9 cellular contexts compared by ENCODE assay signal in the genomic region with DNA sequence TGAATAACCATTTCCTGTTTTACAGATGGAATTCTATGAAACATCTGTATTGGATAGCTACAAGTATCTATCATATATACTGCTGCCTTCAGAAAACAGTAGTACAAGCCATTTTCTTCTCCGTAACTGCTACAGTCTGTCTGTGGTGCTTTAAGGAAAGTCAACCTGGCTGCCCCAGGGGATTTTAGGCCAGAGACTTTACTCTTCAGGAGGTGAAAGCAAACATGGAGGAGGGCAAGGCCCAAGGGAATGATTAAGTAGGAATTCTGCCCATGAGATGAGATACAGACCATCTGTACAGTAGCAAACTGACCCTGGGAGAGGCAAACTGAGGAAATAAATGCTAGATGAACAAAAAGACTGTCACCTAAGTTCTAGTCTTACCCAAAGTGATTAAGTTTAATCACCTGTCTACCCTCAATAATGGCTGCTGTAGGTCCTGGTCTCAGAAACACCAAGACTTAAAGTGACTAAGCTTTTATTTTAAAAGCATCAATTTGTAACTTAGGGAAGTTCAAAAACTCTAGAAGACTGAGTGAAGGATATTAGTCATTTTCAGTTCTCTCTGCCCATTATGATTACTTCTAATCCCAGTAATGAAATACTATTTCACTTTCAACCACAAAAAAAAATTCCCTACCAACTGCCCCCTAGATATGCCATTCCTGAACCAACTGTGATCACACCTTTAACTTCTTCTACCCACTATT. TPM values are rescaled to one million over a fixed set of nuclear protein-coding genes. Genes with fewer than 3 reads are reported as not detected.
A peak's percentile ranks its signal among the peaks of the same experiment; 100 is the strongest.
DNase-seq lines count a peak whose midpoint lies in the region; ATAC-seq, FAIRE-seq and TF ChIP-seq lines count a peak whose summit lies in the region.
"Had no signal": no experiment of that assay in that cellular context is flagged by ENCODE, and none has a peak within 500 bp of the region (broad histone marks: within the 10 kb centered on the region; RNA-seq: fewer than 3 reads in every experiment).

No MANE protein-coding gene starts in this region.

- TF ChIP-seq POLR2A in GM12878 (IDR thresholded peaks at IDR 0.05; ENCODE audit: low read depth, low read length) (no peak), lower leg skin (IDR thresholded peaks at IDR 0.05) (no peak)

- TF ChIP-seq CTCF in GM12878 (IDR thresholded peaks at IDR 0.05 in 2 of 3, conservative IDR thresholded peaks at IDR 0.05 in 1 of 3; ENCODE audit: control insufficient read depth in 2 of 3, extremely low read depth in 1 of 3, insufficient read depth in 1 of 3, low read depth in 3 of 3, low read length in 3 of 3) (no peak), lower leg skin (IDR thresholded peaks at IDR 0.05) (no peak)

- FAIRE-seq in GM12878 (lab: Jason Lieb, UNC), result peak; percentile 44

- no peaks in the 10 kb centered on the region; the same call in 1 of the 2 replicates for H4K20me1 ChIP-seq in GM12878 (ENCODE audit: control insufficient read depth, insufficient read depth)

- H3K36me3 Mint-ChIP-seq in CD4-positive, alpha-beta memory T cell, result peaks cover 8 to 9% of the 10 kb centered on the region in 2 donors

- SMC1A ChIA-PET in GM12878 (lab: Charles Lee; ENCODE audit: uncharacterized antibody, unreplicated experiment), result interaction anchor here (0.6 to 9.6 kb wide), 14 partner anchors 11 to 151 kb away, joined by 3 to 141 read pairs (median 6); a partner anchor contains a TSS

- in situ Hi-C loops in GM12878 (cut with MboI), result no loop called here

- BruUV-seq in GM12878 (replicated peaks; lab: Mats Ljungman, UMichigan), result TSS peak; percentile 32

- intact Hi-C loops in CD4-positive, alpha-beta memory T cell (cut with micrococcal nuclease), result no loop called here
- intact Hi-C loops in GM12878 (cut with micrococcal nuclease; ENCODE audit: unreplicated experiment), result loop anchor here (1.0 to 2.0 kb wide), 4 partner anchors 13 to 76 kb away; no protein-coding TSS in a partner anchor
- intact Hi-C loops in lower leg skin (cut with DNase I; ENCODE audit: low total_unique reads), result no loop called here

- H3K9ac ChIP-seq in GM12878 (ENCODE audit: control insufficient read depth, insufficient read depth, low read length), result peak overlapping the region; percentile 70

- H3K27ac ChIP-seq in CD4-positive, alpha-beta memory T cell (ENCODE audit: low read depth, low read length), result no peak overlapping the region
- H3K27ac ChIP-seq in GM12878 (ENCODE audit: control insufficient read depth, insufficient read depth), result peak overlapping the region; percentile 98
- H3K27ac ChIP-seq: HL-60 had no signal

- CTCF ChIA-PET in CD4-positive, alpha-beta memory T cell (lab: Charles Lee; ENCODE audit: partially characterized antibody), result no interaction called here
- CTCF ChIA-PET in GM12878 (lab: Yijun Ruan, JAX), result interaction anchor here (1.0 to 4.6 kb wide), 5 partner anchors 12 to 148 kb away, joined by 3 to 37 read pairs (median 11); a partner anchor contains a TSS

- peak overlapping the region; percentile 81 for H3K4me2 ChIP-seq in GM12878 (ENCODE audit: control insufficient read depth, insufficient read depth)

- H3K4me1 ChIP-seq in CD4-positive, alpha-beta memory T cell (ENCODE audit: insufficient read depth, low read length), result peaks cover 35% of the 10 kb centered on the region
- H3K4me1 ChIP-seq in GM12878 (ENCODE audit: control insufficient read depth, insufficient read depth, low read length), result peaks cover 32% of the 10 kb centered on the region

- H3K4me1 Mint-ChIP-seq in CD4-positive, alpha-beta memory T cell, result peaks cover 48 to 75% (median 58%) of the 10 kb centered on the region in 4 donors

- peaks cover 94% of the 10 kb centered on the region for H3K79me2 ChIP-seq in GM12878 (ENCODE audit: control insufficient read depth, insufficient read depth, low read length)

- peak overlapping the region in 3 of 8 donors; percentile 21 to 59 (median 33) for H3K4me3 Mint-ChIP-seq in CD4-positive, alpha-beta memory T cell

- H3K4me3 ChIP-seq in CD4-positive, alpha-beta memory T cell (ENCODE audit: low read length in 2 of 2), result no peak overlapping the region
- peak overlapping the region; percentile 64 for H3K4me3 ChIP-seq in GM12878
- H3K4me3 ChIP-seq in lower leg skin (ENCODE audit: low read depth, poor library complexity, severe bottlenecking), result no peak overlapping the region

- no peaks in the 10 kb centered on the region for H3K9me3 Mint-ChIP-seq in CD4-positive, alpha-beta memory T cell

- H3K27me3 ChIP-seq in CD4-positive, alpha-beta memory T cell (ENCODE audit: insufficient read depth, low read length), result no peaks in the 10 kb centered on the region
- no peaks in the 10 kb centered on the region for H3K27me3 ChIP-seq in GM12878 (replicated peaks in 1 of 2; ENCODE audit: control insufficient read depth in 2 of 2, insufficient read depth in 2 of 2, low read length in 1 of 2)

- TF ChIP-seq RAD21 in GM12878 (IDR thresholded peaks at IDR 0.05; ENCODE audit: insufficient read depth, low read depth, low read length), result no peak

- 0% methylated on average over 1 of the region's 1 CpG for WGBS in GM12878 (ENCODE audit: insufficient coverage, insufficient replicate concordance, low lambda C conversion rate, missing lambda C conversion rate)
- WGBS in lower leg skin, 2 donors, result 86 to 88% methylated on average over 1 of the region's 1 CpG

- H3K9me3 ChIP-seq in CD4-positive, alpha-beta memory T cell (ENCODE audit: control insufficient read depth in 1 of 2, low read length in 2 of 2), result no peaks in the 10 kb centered on the region
- no peaks in the 10 kb centered on the region; the same call in 1 of the 3 replicates for H3K9me3 ChIP-seq in GM12878 (replicated peaks; ENCODE audit: control insufficient read depth, insufficient read depth, low read length)

- RAD21 ChIA-PET in GM12878 (lab: Charles Lee; ENCODE audit: unreplicated experiment), result interaction anchor here (0.7 to 10.1 kb wide), 6 partner anchors 11 to 230 kb away, joined by 3 to 123 read pairs (median 14); a partner anchor contains a TSS

- ATAC-seq in GM19043 (IDR thresholded peaks at IDR 0.05; ENCODE audit: low read depth, unreplicated experiment), result peak; percentile 78
- ATAC-seq in HG03108 (IDR thresholded peaks at IDR 0.05; ENCODE audit: unreplicated experiment), result peak; percentile 67
- peak; percentile 83 for ATAC-seq in GM12878
- ATAC-seq in left lobe of liver, result no peak

- TF ChIP-seq EP300 in GM12878 (IDR thresholded peaks at IDR 0.05; ENCODE audit: borderline replicate concordance in 1 of 2, control insufficient read depth in 1 of 2, low read depth in 2 of 2, low read length in 2 of 2), result peak; percentile 94 to 97

- H3K36me3 ChIP-seq in CD4-positive, alpha-beta memory T cell (ENCODE audit: insufficient read depth, low read length), result no peaks in the 10 kb centered on the region
- peaks cover 0 to 9% of the 10 kb centered on the region in 2 experiments; a peak in 2 of 4 replicates for H3K36me3 ChIP-seq in GM12878 (ENCODE audit: control insufficient read depth in 2 of 2, insufficient read depth in 2 of 2, low read length in 1 of 2)

- POLR2A ChIA-PET in CD4-positive, alpha-beta memory T cell (lab: Charles Lee; ENCODE audit: partially characterized antibody), result interaction anchor here (1.5 kb wide), 1 partner anchor 8 kb away, joined by 5 read pairs; no protein-coding TSS in a partner anchor
- POLR2A ChIA-PET in GM12878 (lab: Charles Lee), result interaction anchor here (0.6 to 3.5 kb wide), 6 partner anchors 9 to 75 kb away, joined by 3 to 34 read pairs (median 4); no protein-coding TSS in a partner anchor

- H3K27ac Mint-ChIP-seq in CD4-positive, alpha-beta memory T cell, result peak overlapping the region in 5 of 7 donors; percentile 2 to 74 (median 38)

- no peak for DNase-seq in CD4-positive, alpha-beta memory T cell
- peak; percentile 61 for DNase-seq in GM12878 (ENCODE audit: low read depth, low spot score)
- DNase-seq in KG1 (lab: John Stamatoyannopoulos, UW), result no peak
- no peak for DNase-seq in left lobe of liver (ENCODE audit: low spot score)
- DNase-seq in lower leg skin (ENCODE audit: low spot score in 2 of 2), result no peak
- no peak for DNase-seq in NCI-H774 (lab: John Stamatoyannopoulos, UW)

- H3K27me3 Mint-ChIP-seq in CD4-positive, alpha-beta memory T cell, result no peaks in the 10 kb centered on the region

- H2AFZ ChIP-seq in GM12878 (ENCODE audit: control insufficient read depth, low read depth, low read length), result no peak overlapping the region

RNA-seq across cellular contexts. Expression of a gene that starts 14.8 kb away (rescaled TPM):
- total RNA-seq in CD4-positive, alpha-beta memory T cell, result 100 to 1,000 TPM; 107 to 108 TPM
- polyA plus RNA-seq in CD4-positive, alpha-beta memory T cell, result 10 to 100 TPM in 1 of 2 donors, 1 to 10 TPM in 1; 4.2 to 26.7 TPM
- total RNA-seq in GM12878 (2013; cell fraction: nucleolus; rRNA removed), result 77.2 and 78.5 TPM in 2 replicates
- total RNA-seq in GM12878 (2014; rRNA removed) (57.0 and 61.0 TPM in 2 replicates), GM12878 (2014; rRNA removed; fragmentation: Illumina TruSeq; extraction: Trizol) (63.4 and 65.2 TPM in 2 replicates), GM12878 (2021) (170 and 190 TPM in 2 replicates), left lobe of liver (29.1 TPM), lower leg skin (10 to 100 TPM; 54.2 to 63.5 (median 59.5) TPM)
- polyA plus RNA-seq in GM12878 (2011; ENCODE audit: low read depth), result 30.4 TPM
- polyA plus RNA-seq in GM12878 (2011; rRNA removed) (276 and 424 TPM in 2 replicates), GM12878 (2014; fragmentation: Illumina TruSeq; extraction: Trizol) (86.0 and 97.2 TPM in 2 replicates), GM12878 (2014; fragmentation: Nextera tagmentation; extraction: Ambion mirVana) (10 to 100 TPM; 27.0 to 53.5 TPM), GM12878 (2014; rRNA removed) (58.9 and 59.4 TPM in 2 replicates), GM12878 (2016; fragmentation: Nextera tagmentation; extraction: Ambion mirVana) (10 to 100 TPM; 24.1 to 31.3 TPM)
- polyA plus RNA-seq in GM12878 (2011; cell fraction: cytosol; rRNA removed), result 52.8 and 62.4 TPM in 2 replicates
- polyA plus RNA-seq in GM12878 (2011; cell fraction: nucleus; rRNA removed), result 77.7 and 86.1 TPM in 2 replicates
- 60.1 and 91.8 TPM in 2 replicates for polyA plus RNA-seq in GM12878 (2012)
- 81.7 and 105 TPM in 2 replicates for polyA minus RNA-seq in GM12878 (2011; rRNA and poly(A)+ RNA removed)
- 102 and 156 TPM in 2 replicates for polyA minus RNA-seq in GM12878 (2011; cell fraction: cytosol; rRNA and poly(A)+ RNA removed)
- 30.2 and 54.2 TPM in 2 replicates for polyA minus RNA-seq in GM12878 (2011; cell fraction: nucleus; rRNA and poly(A)+ RNA removed)

RNA-seq across cellular contexts. Expression of a gene that starts 59.7 kb away (rescaled TPM):
- 10 to 100 TPM; 53.2 to 58.4 TPM for total RNA-seq in CD4-positive, alpha-beta memory T cell
- 1 to 10 TPM; 5.9 to 8.2 TPM for polyA plus RNA-seq in CD4-positive, alpha-beta memory T cell
- 89.3 and 93.7 TPM in 2 replicates for total RNA-seq in GM12878 (2013; cell fraction: nucleolus; rRNA removed)
- total RNA-seq in GM12878 (2014; rRNA removed) (8.8 and 10.0 TPM in 2 replicates), GM12878 (2014; rRNA removed; fragmentation: Illumina TruSeq; extraction: Trizol) (8.2 and 8.6 TPM in 2 replicates), GM12878 (2021) (6.4 TPM in 2 replicates), left lobe of liver (12.8 TPM), lower leg skin (10 to 100 TPM; 14.8 to 22.4 (median 18.2) TPM)
- 4.8 TPM for polyA plus RNA-seq in GM12878 (2011; ENCODE audit: low read depth)
- polyA plus RNA-seq in GM12878 (2011; rRNA removed) (18.0 and 28.6 TPM in 2 replicates), GM12878 (2014; fragmentation: Illumina TruSeq; extraction: Trizol) (8.0 and 10.7 TPM in 2 replicates), GM12878 (2014; fragmentation: Nextera tagmentation; extraction: Ambion mirVana) (1 to 10 TPM; 2.8 to 2.9 TPM), GM12878 (2014; rRNA removed) (6.9 and 10.5 TPM in 2 replicates), GM12878 (2016; fragmentation: Nextera tagmentation; extraction: Ambion mirVana) (10 to 100 TPM; 13.5 to 14.0 TPM)
- 5.1 and 6.2 TPM in 2 replicates for polyA plus RNA-seq in GM12878 (2011; cell fraction: cytosol; rRNA removed)
- 33.6 and 33.8 TPM in 2 replicates for polyA plus RNA-seq in GM12878 (2011; cell fraction: nucleus; rRNA removed)
- 9.0 and 14.9 TPM in 2 replicates for polyA plus RNA-seq in GM12878 (2012)
- polyA minus RNA-seq in GM12878 (2011; rRNA and poly(A)+ RNA removed), result 14.7 and 17.3 TPM in 2 replicates
- polyA minus RNA-seq in GM12878 (2011; cell fraction: cytosol; rRNA and poly(A)+ RNA removed), result 6.1 and 6.7 TPM in 2 replicates
- polyA minus RNA-seq in GM12878 (2011; cell fraction: nucleus; rRNA and poly(A)+ RNA removed), result 24.1 and 33.1 TPM in 2 replicates
